8 cellular contexts compared by ENCODE assay signal in the genomic region with DNA sequence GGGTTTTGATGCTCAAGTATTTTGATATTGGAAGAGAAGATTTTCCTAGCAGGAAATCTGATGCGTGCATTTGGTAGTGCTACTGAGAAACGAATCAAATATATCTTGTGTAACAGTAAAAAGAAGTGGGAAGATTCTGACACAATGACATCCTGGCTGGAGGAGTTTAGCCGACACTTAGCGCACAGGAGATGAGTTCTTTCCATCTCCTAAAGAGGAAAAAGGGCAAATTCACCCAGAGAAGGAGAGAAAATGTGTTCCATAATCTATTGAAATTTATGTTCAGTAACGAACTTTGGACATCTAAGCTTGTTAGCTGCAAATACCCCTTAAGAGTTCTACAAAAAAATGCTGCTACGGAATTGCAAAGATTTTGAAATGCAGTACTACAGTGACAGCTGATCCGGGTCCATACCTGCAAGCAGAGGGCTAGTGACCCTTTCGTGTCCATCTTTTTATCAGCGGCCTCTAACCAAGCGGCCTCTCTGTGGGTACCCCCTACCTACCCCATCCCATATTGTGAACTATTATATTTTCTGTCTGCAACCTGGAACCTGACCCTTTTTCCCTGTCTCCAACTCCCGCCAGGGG. TPM values are rescaled to one million over a fixed set of nuclear protein-coding genes. Genes with fewer than 3 reads are reported as not detected.
A peak's percentile ranks its signal among the peaks of the same experiment; 100 is the strongest.
DNase-seq lines count a peak whose midpoint lies in the region; ATAC-seq, FAIRE-seq and TF ChIP-seq lines count a peak whose summit lies in the region.

No MANE protein-coding gene starts in this region.

- TF ChIP-seq CTCF in cardiac muscle cell (IDR thresholded peaks at IDR 0.05; ENCODE audit: low read depth, low read length) (no peak), K562 (IDR thresholded peaks at IDR 0.05 in 2 of 3, conservative IDR thresholded peaks at IDR 0.05 in 1 of 3; ENCODE audit: insufficient read depth in 2 of 3, low read depth in 1 of 3, low read length in 3 of 3) (no peak), upper lobe of left lung (IDR thresholded peaks at IDR 0.05) (no peak)

- H3K4me3 ChIP-seq in cardiac muscle cell (peak overlapping the region; percentile 55), K562 (peak overlapping the region; percentile 83), upper lobe of left lung (peak overlapping the region; percentile 71 to 98 (median 94))

- DNase-seq in cardiac muscle cell (ENCODE audit: low read depth in 1 of 2, low spot score in 1 of 2) (no peak), left cardiac atrium (no peak), K562 (ENCODE audit: extremely low read depth in 1 of 4, low spot score in 3 of 4) (no peak), memory B cell (ENCODE audit: low spot score in 2 of 2) (no peak), upper lobe of left lung (no peak), NAMALWA (ENCODE audit: low spot score) (no peak), DMS114 treated with DMSO at 0.1 percent for 48 hours (lab: John Stamatoyannopoulos, UW; ENCODE audit: unreplicated experiment) (no peak)
- no peak for DNase-seq in stimulated activated CD8-positive, alpha-beta memory T cell treated with anti-CD3 and anti-CD28 coated beads, Interleukin-4, amount 100 ng/mL, for 48 hours

- no peak for TF ChIP-seq RAD21 in K562 (CRISPR knock-in tag; conservative IDR thresholded peaks at IDR 0.05 in 1 of 2, IDR thresholded peaks at IDR 0.05 in 1 of 2)

- H2AFZ ChIP-seq in K562 (ENCODE audit: low read depth, low read length) = no peak overlapping the region

- no peaks in the 10 kb centered on the region for H3K27me3 Mint-ChIP-seq in memory B cell

- H3K36me3 ChIP-seq in cardiac muscle cell (peaks cover 8% of the 10 kb centered on the region), K562 (ENCODE audit: control insufficient read depth, insufficient read depth, low read length) (peaks cover 38% of the 10 kb centered on the region), upper lobe of left lung (peaks cover 0 to 17% (median 6%) of the 10 kb centered on the region in 4 donors)

- no peaks in the 10 kb centered on the region for H3K9me3 Mint-ChIP-seq in memory B cell

- 3% methylated on average over 10 of the region's 11 CpGs for WGBS in K562 (ENCODE audit: insufficient coverage, low coverage, missing lambda C conversion rate)
- WGBS in upper lobe of left lung, 2 donors = 19 to 25% methylated on average over 11 of the region's 11 CpGs

- in situ Hi-C loops in K562 (cut with MboI) = no loop called here

- no peak for TF ChIP-seq EP300 in K562 (IDR thresholded peaks at IDR 0.05; ENCODE audit: low read length)
- TF ChIP-seq EP300 in upper lobe of left lung (IDR thresholded peaks at IDR 0.05) = no peak

- H3K27ac Mint-ChIP-seq in memory B cell = peak overlapping the region; percentile 31

- H3K4me2 ChIP-seq in K562 (ENCODE audit: insufficient read depth, low read length) = peak overlapping the region; percentile 87

- intact Hi-C loops in left cardiac atrium (cut with DNase I) = loop anchor here in 1 of 2 donors (10.0 kb wide), 1 partner anchor 68 kb away; a partner anchor contains a TSS
- intact Hi-C loops in K562 (cut with micrococcal nuclease) = loop anchor here (10.0 kb wide), 1 partner anchor 558 kb away; a partner anchor contains a TSS

- POLR2A ChIA-PET in K562 (lab: Yijun Ruan, JAX) = interaction anchor here (1.0 kb wide), 1 partner anchor 8 kb away, joined by 3 read pairs; no protein-coding TSS in a partner anchor

- FAIRE-seq in K562 (lab: Jason Lieb, UNC) = no peak

- H3K4me1 ChIP-seq in cardiac muscle cell (ENCODE audit: low read depth) = no peaks in the 10 kb centered on the region
- H3K4me1 ChIP-seq in K562 (replicated peaks in 1 of 2; ENCODE audit: control insufficient read depth in 2 of 2, insufficient read depth in 2 of 2, low read length in 2 of 2) = peaks cover 14 to 24% of the 10 kb centered on the region in 2 experiments; a peak in 4 of 5 replicates
- H3K4me1 ChIP-seq in upper lobe of left lung = peaks cover 11 to 25% (median 14%) of the 10 kb centered on the region in 4 donors

- H3K9me3 ChIP-seq in cardiac muscle cell (ENCODE audit: low read depth) (no peaks in the 10 kb centered on the region), K562 (replicated peaks; ENCODE audit: control insufficient read depth, insufficient read depth, low read depth, low read length) (no peaks in the 10 kb centered on the region; the same call in 1 of the 2 replicates), upper lobe of left lung (no peaks in the 10 kb centered on the region)

- H4K20me1 ChIP-seq in K562 (replicated peaks; ENCODE audit: control insufficient read depth, insufficient read depth, low read length) = no peaks in the 10 kb centered on the region

- ATAC-seq in left cardiac atrium (no peak), K562 (no peak), memory B cell (ENCODE audit: low read depth) (no peak), upper lobe of left lung (ENCODE audit: low FRiP score in 2 of 2) (no peak)

- H3K36me3 Mint-ChIP-seq in memory B cell = no peaks in the 10 kb centered on the region

- H3K27ac ChIP-seq in cardiac muscle cell (no peak overlapping the region), K562 (ENCODE audit: extremely low read depth, low read depth, low read length) (peak overlapping the region; percentile 84; the same call in 2 of the 3 replicates), upper lobe of left lung (peak overlapping the region in 2 of 4 donors; percentile 86 to 92)

- peak overlapping the region; percentile 80 for H3K4me3 Mint-ChIP-seq in memory B cell

- peaks cover 28% of the 10 kb centered on the region for H3K4me1 Mint-ChIP-seq in memory B cell

- peaks cover 54% of the 10 kb centered on the region for H3K79me2 ChIP-seq in K562 (ENCODE audit: control insufficient read depth, insufficient read depth, low read length)

- no TSS peak for BruUV-seq in K562 (replicated peaks; lab: Mats Ljungman, UMichigan)

- peak overlapping the region; percentile 59 to 93 for H3K9ac ChIP-seq in K562 (ENCODE audit: insufficient read depth in 1 of 2, low read depth in 2 of 2, low read length in 2 of 2)

- H3K27me3 ChIP-seq in cardiac muscle cell = peaks cover 11% of the 10 kb centered on the region
- no peaks in the 10 kb centered on the region for H3K27me3 ChIP-seq in K562 (ENCODE audit: control insufficient read depth in 2 of 2, insufficient read depth in 2 of 2, low read length in 2 of 2)
- H3K27me3 ChIP-seq in upper lobe of left lung = no peaks in the 10 kb centered on the region

- no peaks in the 10 kb centered on the region for H3K9me1 ChIP-seq in K562 (ENCODE audit: control insufficient read depth, insufficient read depth, low read length)

- CTCF ChIA-PET in K562 (lab: Yijun Ruan, JAX; ENCODE audit: low intra/inter-chr PET ratio) = no interaction called here

- no peak for TF ChIP-seq POLR2A in K562 (conservative IDR thresholded peaks at IDR 0.05)
- no peak for TF ChIP-seq POLR2A in upper lobe of left lung (IDR thresholded peaks at IDR 0.05)

TF ChIP-seq in K562, 482 proteins besides CTCF, POLR2A, EP300 and RAD21:
- TF ChIP-seq ZNF408 (CRISPR knock-in tag; IDR thresholded peaks at IDR 0.05; ENCODE audit: low read depth) = no peak
- no peak for TF ChIP-seq PHF21A (IDR thresholded peaks at IDR 0.05; ENCODE audit: borderline replicate concordance, low read depth)
- no peak for TF ChIP-seq ZNF77 (CRISPR knock-in tag; IDR thresholded peaks at IDR 0.05)
- TF ChIP-seq, protein P1, sequence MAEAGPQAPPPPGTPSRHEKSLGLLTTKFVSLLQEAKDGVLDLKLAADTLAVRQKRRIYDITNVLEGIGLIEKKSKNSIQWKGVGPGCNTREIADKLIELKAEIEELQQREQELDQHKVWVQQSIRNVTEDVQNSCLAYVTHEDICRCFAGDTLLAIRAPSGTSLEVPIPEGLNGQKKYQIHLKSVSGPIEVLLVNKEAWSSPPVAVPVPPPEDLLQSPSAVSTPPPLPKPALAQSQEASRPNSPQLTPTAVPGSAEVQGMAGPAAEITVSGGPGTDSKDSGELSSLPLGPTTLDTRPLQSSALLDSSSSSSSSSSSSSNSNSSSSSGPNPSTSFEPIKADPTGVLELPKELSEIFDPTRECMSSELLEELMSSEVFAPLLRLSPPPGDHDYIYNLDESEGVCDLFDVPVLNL (CRISPR knock-in tag; IDR thresholded peaks at IDR 0.05; ENCODE audit: low read depth) = no peak
- no peak for TF ChIP-seq KDM1A (IDR thresholded peaks at IDR 0.05)
- no peak for TF ChIP-seq TAF9B (IDR thresholded peaks at IDR 0.05; ENCODE audit: partially characterized antibody)
- TF ChIP-seq ZKSCAN1 (IDR thresholded peaks at IDR 0.05; ENCODE audit: low read depth, low read length) = no peak
- no peak for TF ChIP-seq ZNF830 (CRISPR knock-in tag; IDR thresholded peaks at IDR 0.05)
- no peak for TF ChIP-seq POU5F1 (IDR thresholded peaks at IDR 0.05; ENCODE audit: borderline replicate concordance, low read depth, low read length, partially characterized antibody)
- no peak for TF ChIP-seq RBM17 (IDR thresholded peaks at IDR 0.05; ENCODE audit: borderline replicate concordance, low read depth, low read length)
- TF ChIP-seq CHD4 (IDR thresholded peaks at IDR 0.05; ENCODE audit: insufficient read depth, insufficient replicate concordance, low read depth, low read length, poor library complexity, severe bottlenecking) = no peak
- no peak for TF ChIP-seq NFRKB (IDR thresholded peaks at IDR 0.05; ENCODE audit: low read depth)

RNA-seq across cellular contexts. Expression of a gene that starts 1.0 kb away (rescaled TPM):
- 37.3 and 45.0 TPM in 2 replicates for total RNA-seq in cardiac muscle cell
- polyA plus RNA-seq in cardiac muscle cell = 10.5 and 12.0 TPM in 2 replicates
- 10 to 100 TPM in 1 of 2 donors, 1 to 10 TPM in 1; 9.2 to 12.7 TPM for total RNA-seq in left cardiac atrium
- 66.8 and 112 TPM in 2 replicates for total RNA-seq in K562 (2011; cell fraction: chromatin; rRNA removed; ENCODE audit: low replicate concordance)
- total RNA-seq in K562 (2011; cell fraction: nucleolus; rRNA removed) = 37.4 and 46.7 TPM in 2 replicates
- total RNA-seq in K562 (2011; cell fraction: nucleoplasm; rRNA removed) = 59.3 and 65.6 TPM in 2 replicates
- total RNA-seq in K562 (2014; rRNA removed) = 42.4 and 43.8 TPM in 2 replicates
- 24.8 and 28.4 TPM in 2 replicates for total RNA-seq in K562 (2014; rRNA removed; fragmentation: Illumina TruSeq; extraction: Trizol)
- total RNA-seq in K562 (2015; rRNA removed; fragmentation: Illumina TruSeq; extraction: Trizol) = 17.7 and 18.9 TPM in 2 replicates
- total RNA-seq in K562 (2021) = 28.4 and 31.4 TPM in 2 replicates
- polyA plus RNA-seq in K562 (2011; rRNA removed) = 76.7 and 82.1 TPM in 2 replicates
- polyA plus RNA-seq in K562 (2011; cell fraction: cytosol; rRNA removed) = 46.4 and 49.0 TPM in 2 replicates
- polyA plus RNA-seq in K562 (2011; cell fraction: nucleus; rRNA removed) = 122 and 125 TPM in 2 replicates
- 31.4 and 34.0 TPM in 2 replicates for polyA plus RNA-seq in K562 (2012)
- polyA plus RNA-seq in K562 (2014; fragmentation: Illumina TruSeq; extraction: Trizol) = 20.7 and 25.7 TPM in 2 replicates
- 10 to 100 TPM; 14.6 to 17.4 TPM for polyA plus RNA-seq in K562 (2014; fragmentation: Nextera tagmentation; extraction: Ambion mirVana)
- polyA plus RNA-seq in K562 (2014; rRNA removed) = 23.0 and 28.6 TPM in 2 replicates
- polyA minus RNA-seq in K562 (2011; rRNA and poly(A)+ RNA removed) = 54.0 and 58.4 TPM in 2 replicates
- 27.6 and 36.0 TPM in 2 replicates for polyA minus RNA-seq in K562 (2011; cell fraction: cytosol; rRNA and poly(A)+ RNA removed)
- polyA minus RNA-seq in K562 (2011; cell fraction: nucleus; rRNA and poly(A)+ RNA removed) = 38.9 and 49.3 TPM in 2 replicates
- 10 to 100 TPM; 13.4 to 44.0 (median 23.6) TPM for total RNA-seq in upper lobe of left lung
